In the genomic region with DNA sequence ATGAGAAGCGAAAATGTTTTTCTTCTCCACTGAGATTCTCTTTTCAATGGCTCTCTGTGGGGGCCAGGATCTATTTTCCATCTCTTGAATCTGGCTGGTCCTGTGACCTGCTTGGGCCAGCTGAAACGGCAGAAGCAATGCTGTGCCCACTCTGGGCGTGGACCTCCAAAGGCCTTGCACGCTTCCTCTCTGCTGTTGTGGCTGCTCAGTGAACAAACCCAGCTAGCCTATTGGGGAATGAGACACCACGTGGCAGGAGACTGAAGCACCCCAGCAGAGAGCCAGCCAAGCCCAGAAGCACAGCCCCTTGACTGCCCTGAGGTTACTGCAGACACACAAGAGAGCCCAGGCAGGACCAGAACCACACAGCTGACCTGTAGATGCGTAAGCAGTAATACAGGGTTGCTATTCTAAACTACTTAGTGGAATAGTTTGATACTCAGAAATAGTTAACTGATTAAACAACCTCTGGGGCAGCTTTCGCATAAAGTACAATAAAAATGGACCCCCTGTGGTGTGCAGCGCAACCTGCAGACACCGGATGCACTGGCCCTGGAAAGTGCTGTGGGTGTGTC, we compare ENCODE assay signal across 2 cellular contexts.
TF ChIP-seq lines count a peak whose summit lies in the region.

No MANE protein-coding gene starts in this region.

TF ChIP-seq in Ishikawa, 13 proteins besides CTCF, POLR2A, EP300 and RAD21 (continued from another document):
- TF ChIP-seq, protein P1, sequence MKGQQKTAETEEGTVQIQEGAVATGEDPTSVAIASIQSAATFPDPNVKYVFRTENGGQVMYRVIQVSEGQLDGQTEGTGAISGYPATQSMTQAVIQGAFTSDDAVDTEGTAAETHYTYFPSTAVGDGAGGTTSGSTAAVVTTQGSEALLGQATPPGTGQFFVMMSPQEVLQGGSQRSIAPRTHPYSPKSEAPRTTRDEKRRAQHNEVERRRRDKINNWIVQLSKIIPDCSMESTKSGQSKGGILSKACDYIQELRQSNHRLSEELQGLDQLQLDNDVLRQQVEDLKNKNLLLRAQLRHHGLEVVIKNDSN (IDR thresholded peaks at IDR 0.05) = peak; percentile 82
- TF ChIP-seq FOXM1 (IDR thresholded peaks at IDR 0.05; ENCODE audit: borderline replicate concordance, low read depth) (no peak), YY1 (IDR thresholded peaks at IDR 0.05; ENCODE audit: low read depth) (no peak)

TF ChIP-seq in SK-N-SH, 30 proteins besides CTCF, POLR2A, EP300 and RAD21:
- TF ChIP-seq, protein P1 (IDR thresholded peaks at IDR 0.05; ENCODE audit: borderline replicate concordance, low read depth) = 0 out of 2 replicates have a peak, but pooled peaks have one; percentile 15
- TF ChIP-seq SIN3A (IDR thresholded peaks at IDR 0.05; ENCODE audit: borderline replicate concordance, low read depth, low read length) (no peak), MEF2A (IDR thresholded peaks at IDR 0.05; ENCODE audit: borderline replicate concordance, low read depth) (no peak)
- TF ChIP-seq, protein P2, sequence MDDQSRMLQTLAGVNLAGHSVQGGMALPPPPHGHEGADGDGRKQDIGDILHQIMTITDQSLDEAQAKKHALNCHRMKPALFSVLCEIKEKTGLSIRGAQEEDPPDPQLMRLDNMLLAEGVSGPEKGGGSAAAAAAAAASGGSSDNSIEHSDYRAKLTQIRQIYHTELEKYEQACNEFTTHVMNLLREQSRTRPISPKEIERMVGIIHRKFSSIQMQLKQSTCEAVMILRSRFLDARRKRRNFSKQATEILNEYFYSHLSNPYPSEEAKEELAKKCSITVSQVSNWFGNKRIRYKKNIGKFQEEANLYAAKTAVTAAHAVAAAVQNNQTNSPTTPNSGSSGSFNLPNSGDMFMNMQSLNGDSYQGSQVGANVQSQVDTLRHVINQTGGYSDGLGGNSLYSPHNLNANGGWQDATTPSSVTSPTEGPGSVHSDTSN (IDR thresholded peaks at IDR 0.05) = no peak
- TF ChIP-seq, protein P3, sequence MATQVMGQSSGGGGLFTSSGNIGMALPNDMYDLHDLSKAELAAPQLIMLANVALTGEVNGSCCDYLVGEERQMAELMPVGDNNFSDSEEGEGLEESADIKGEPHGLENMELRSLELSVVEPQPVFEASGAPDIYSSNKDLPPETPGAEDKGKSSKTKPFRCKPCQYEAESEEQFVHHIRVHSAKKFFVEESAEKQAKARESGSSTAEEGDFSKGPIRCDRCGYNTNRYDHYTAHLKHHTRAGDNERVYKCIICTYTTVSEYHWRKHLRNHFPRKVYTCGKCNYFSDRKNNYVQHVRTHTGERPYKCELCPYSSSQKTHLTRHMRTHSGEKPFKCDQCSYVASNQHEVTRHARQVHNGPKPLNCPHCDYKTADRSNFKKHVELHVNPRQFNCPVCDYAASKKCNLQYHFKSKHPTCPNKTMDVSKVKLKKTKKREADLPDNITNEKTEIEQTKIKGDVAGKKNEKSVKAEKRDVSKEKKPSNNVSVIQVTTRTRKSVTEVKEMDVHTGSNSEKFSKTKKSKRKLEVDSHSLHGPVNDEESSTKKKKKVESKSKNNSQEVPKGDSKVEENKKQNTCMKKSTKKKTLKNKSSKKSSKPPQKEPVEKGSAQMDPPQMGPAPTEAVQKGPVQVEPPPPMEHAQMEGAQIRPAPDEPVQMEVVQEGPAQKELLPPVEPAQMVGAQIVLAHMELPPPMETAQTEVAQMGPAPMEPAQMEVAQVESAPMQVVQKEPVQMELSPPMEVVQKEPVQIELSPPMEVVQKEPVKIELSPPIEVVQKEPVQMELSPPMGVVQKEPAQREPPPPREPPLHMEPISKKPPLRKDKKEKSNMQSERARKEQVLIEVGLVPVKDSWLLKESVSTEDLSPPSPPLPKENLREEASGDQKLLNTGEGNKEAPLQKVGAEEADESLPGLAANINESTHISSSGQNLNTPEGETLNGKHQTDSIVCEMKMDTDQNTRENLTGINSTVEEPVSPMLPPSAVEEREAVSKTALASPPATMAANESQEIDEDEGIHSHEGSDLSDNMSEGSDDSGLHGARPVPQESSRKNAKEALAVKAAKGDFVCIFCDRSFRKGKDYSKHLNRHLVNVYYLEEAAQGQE (IDR thresholded peaks at IDR 0.05; ENCODE audit: low read depth, low read length) = no peak
